8 cellular contexts compared by ENCODE assay signal in genomic region chrX:104310084-104310483, GRCh38. TPM values are rescaled to one million over a fixed set of nuclear protein-coding genes. Genes with fewer than 3 reads are reported as not detected.
A peak's percentile ranks its signal among the peaks of the same experiment; 100 is the strongest.
DNase-seq lines count a peak whose midpoint lies in the region; ATAC-seq, FAIRE-seq and TF ChIP-seq lines count a peak whose summit lies in the region.

No MANE protein-coding gene starts in this region.

- TF ChIP-seq CTCF in bronchial epithelial cell (IDR thresholded peaks at IDR 0.05; ENCODE audit: insufficient read depth, low read length, severe bottlenecking) (peak; percentile 23), GM10248 (IDR thresholded peaks at IDR 0.05; ENCODE audit: control extremely low read depth, extremely low read depth, low read depth, missing control alignments) (no peak)

- DNase-seq in DMS114 treated with DMSO at 0.1 percent for 48 hours (lab: John Stamatoyannopoulos, UW; ENCODE audit: unreplicated experiment) (peak; percentile 65), MV-4-11 (lab: John Stamatoyannopoulos, UW) (peak; percentile 7), bronchial epithelial cell (ENCODE audit: low read depth) (peak; percentile 45), middle frontal gyrus (ENCODE audit: extremely low spot score, low spot score) (peak; percentile 8), GM10248 (ENCODE audit: extremely low spot score) (no peak)
- no peak for DNase-seq in activated CD4-positive, alpha-beta memory T cell treated with anti-CD3 and anti-CD28 coated beads for 36 hours
- DNase-seq in activated naive CD4-positive, alpha-beta T cell treated with anti-CD3 and anti-CD28 coated beads, Interleukin-2, amount 50 U/mL, for 16 hours: no peak

- no peaks in the 10 kb centered on the region for H3K27me3 ChIP-seq in bronchial epithelial cell (ENCODE audit: control insufficient read depth, insufficient read depth, low read length)

- no peaks in the 10 kb centered on the region for H3K4me1 Mint-ChIP-seq in activated CD4-positive, alpha-beta memory T cell treated with anti-CD3 and anti-CD28 coated beads for 36 hours (ENCODE audit: low read depth)

- H3K36me3 Mint-ChIP-seq in activated CD4-positive, alpha-beta memory T cell treated with anti-CD3 and anti-CD28 coated beads for 36 hours: no peaks in the 10 kb centered on the region

- POLR2A ChIA-PET in activated CD4-positive, alpha-beta memory T cell treated with anti-CD3 and anti-CD28 coated beads for 36 hours (lab: Charles Lee): no interaction called here
- POLR2A ChIA-PET in GM10248 (lab: Yijun Ruan, JAX): no interaction called here

- no peaks in the 10 kb centered on the region for H3K27me3 Mint-ChIP-seq in activated CD4-positive, alpha-beta memory T cell treated with anti-CD3 and anti-CD28 coated beads for 36 hours

- CTCF ChIA-PET in activated CD4-positive, alpha-beta memory T cell treated with anti-CD3 and anti-CD28 coated beads for 36 hours (lab: Charles Lee): no interaction called here
- CTCF ChIA-PET in GM10248 (lab: Yijun Ruan, JAX): interaction anchor here (1.7 kb wide), 1 partner anchor 10 kb away, joined by 6 read pairs; no protein-coding TSS in a partner anchor

- no peak overlapping the region for H3K27ac Mint-ChIP-seq in activated CD4-positive, alpha-beta memory T cell treated with anti-CD3 and anti-CD28 coated beads for 36 hours

- H3K4me3 Mint-ChIP-seq in activated CD4-positive, alpha-beta memory T cell treated with anti-CD3 and anti-CD28 coated beads for 36 hours: no peak overlapping the region

- ATAC-seq in HG02798 (IDR thresholded peaks at IDR 0.05; ENCODE audit: poor library complexity, unreplicated experiment): no peak

- intact Hi-C loops in activated CD4-positive, alpha-beta memory T cell treated with anti-CD3 and anti-CD28 coated beads for 36 hours (cut with micrococcal nuclease): no loop called here

- FAIRE-seq in bronchial epithelial cell (lab: Jason Lieb, UNC): no peak

- no peak overlapping the region for H3K4me3 ChIP-seq in bronchial epithelial cell (ENCODE audit: low read depth, low read length)

- no peaks in the 10 kb centered on the region for H3K36me3 ChIP-seq in bronchial epithelial cell (ENCODE audit: control insufficient read depth, insufficient read depth, low read length)

- H3K9me3 Mint-ChIP-seq in activated CD4-positive, alpha-beta memory T cell treated with anti-CD3 and anti-CD28 coated beads for 36 hours: no peaks in the 10 kb centered on the region

RNA-seq across cellular contexts. Expression of gene ESX1, which starts 55.4 kb away (rescaled TPM):
- total RNA-seq in bronchial epithelial cell: not detected in 2 replicates
- total RNA-seq in activated CD4-positive, alpha-beta memory T cell treated with anti-CD3 and anti-CD28 coated beads for 36 hours: not detected

Comparison
In these comparisons a context has a peak if more than half of its experiments do, and no peak if none do; other contexts are left out.
1. DNase-seq: peak in DMS114 treated with DMSO at 0.1 percent for 48 hours (single experiment), MV-4-11 (single experiment), bronchial epithelial cell (single experiment) and middle frontal gyrus (single experiment); none in activated CD4-positive, alpha-beta memory T cell treated with anti-CD3 and anti-CD28 coated beads for 36 hours (single experiment), GM10248 (single experiment) and activated naive CD4-positive, alpha-beta T cell treated with anti-CD3 and anti-CD28 coated beads, Interleukin-2, amount 50 U/mL, for 16 hours (single experiment).